In the genomic region with DNA sequence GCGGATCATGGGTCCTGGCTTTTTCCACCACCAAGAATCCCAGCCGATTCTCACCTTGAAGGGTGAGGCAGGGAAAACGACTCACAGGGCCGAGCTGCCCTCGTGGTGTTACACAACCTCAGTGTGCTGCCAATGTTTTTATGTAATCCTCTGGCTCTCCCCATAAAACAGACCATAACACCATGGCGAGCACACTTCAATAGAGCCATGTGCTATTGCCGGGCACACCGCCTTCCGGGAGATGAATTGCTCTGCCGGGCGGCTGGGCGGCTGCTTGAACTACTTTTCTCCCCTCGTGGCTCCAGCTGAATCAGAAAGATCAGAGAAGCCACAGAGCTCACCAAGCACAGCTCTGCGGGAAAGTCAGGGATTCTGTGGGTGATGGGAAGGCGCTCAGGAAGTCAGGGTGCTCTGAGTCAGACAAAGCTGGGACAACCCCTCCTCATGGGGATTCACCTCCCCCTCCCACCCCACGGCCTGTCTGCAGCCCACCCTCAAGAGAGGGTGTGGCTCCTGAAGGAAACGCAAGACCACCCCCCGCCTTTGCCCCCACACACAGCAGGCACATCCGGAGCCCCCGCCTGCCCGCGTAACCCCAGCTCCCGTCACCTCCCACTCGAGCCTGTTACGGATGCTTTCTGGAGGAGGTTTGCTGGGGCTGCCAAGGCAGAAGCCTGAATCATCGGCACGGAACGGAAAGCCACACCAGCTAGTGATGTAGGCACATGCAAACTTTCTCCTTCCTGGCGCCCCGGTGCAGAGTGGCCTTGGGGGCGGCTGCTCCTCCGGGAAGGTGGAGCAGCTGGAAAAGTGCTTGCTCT, we compare ENCODE assay signal across 9 cellular contexts. TPM values are rescaled to one million over a fixed set of nuclear protein-coding genes. Genes with fewer than 3 reads are reported as not detected.
DNase-seq lines count a peak whose midpoint lies in the region; ATAC-seq and TF ChIP-seq lines count a peak whose summit lies in the region.
"Had no signal": no experiment of that assay in that cellular context is flagged by ENCODE, and none has a peak within 500 bp of the region (broad histone marks: within the 10 kb centered on the region; RNA-seq: fewer than 3 reads in every experiment).

No MANE protein-coding gene starts in this region.

- DNase-seq in NCI-H2227 (lab: John Stamatoyannopoulos, UW; ENCODE audit: unreplicated experiment) (peak; percentile 16), NCI-H2227 treated with DMSO at 0.1 percent for 48 hours (lab: John Stamatoyannopoulos, UW) (no peak), fibroblast of the aortic adventitia (ENCODE audit: low read depth) (peak; percentile 87), retinal pigment epithelial cell (ENCODE audit: low read depth) (peak; percentile 45), SJCRH30 (no peak)
- DNase-seq in activated CD8-positive, alpha-beta memory T cell treated with anti-CD3 and anti-CD28 coated beads for 48 hours (ENCODE audit: low read depth in 2 of 3, low spot score in 2 of 3) = peak; percentile 20 to 55 (median 26)
- DNase-seq: CD4-positive, CD25-positive, alpha-beta regulatory T cell had no signal

- no peaks in the 10 kb centered on the region for H3K4me1 ChIP-seq in SJCRH30

- no peaks in the 10 kb centered on the region for H3K9me3 ChIP-seq in SJCRH30 (replicated peaks)

- H3K27ac ChIP-seq in SJCRH30 = no peak overlapping the region

- TF ChIP-seq CTCF in fibroblast of the aortic adventitia (IDR thresholded peaks at IDR 0.05; ENCODE audit: insufficient read depth, low read length) = no peak
- TF ChIP-seq CTCF in retinal pigment epithelial cell (conservative IDR thresholded peaks at IDR 0.05; ENCODE audit: low read depth, low read length) = no peak

- H3K36me3 ChIP-seq in SJCRH30 = no peaks in the 10 kb centered on the region

- H3K4me3 ChIP-seq in fibroblast of the aortic adventitia (ENCODE audit: low read depth, low read length) (peak overlapping the region; percentile 39), retinal pigment epithelial cell (ENCODE audit: low read length) (no peak overlapping the region), SJCRH30 (no peak overlapping the region)

- no peaks in the 10 kb centered on the region for H3K27me3 ChIP-seq in SJCRH30

- ATAC-seq in HG02981 (IDR thresholded peaks at IDR 0.05; ENCODE audit: unreplicated experiment) (no peak), HG03342 (IDR thresholded peaks at IDR 0.05; ENCODE audit: unreplicated experiment) (no peak)

RNA-seq across cellular contexts. Expression of gene GALNT9, which starts 1.8 kb away (rescaled TPM):
- 0.49 TPM in 1 of 2 replicates, not detected in the other for total RNA-seq in fibroblast of the aortic adventitia (ENCODE audit: low replicate concordance)
- 0.08 and 0.36 TPM in 2 replicates for total RNA-seq in SJCRH30 (2014; rRNA removed; shearing (Covaris generic))

Comparison
In these comparisons a context has a peak if more than half of its experiments do, and no peak if none do; other contexts are left out.
1. DNase-seq: peak in NCI-H2227 (single experiment), activated CD8-positive, alpha-beta memory T cell treated with anti-CD3 and anti-CD28 coated beads for 48 hours (3 of 3), fibroblast of the aortic adventitia (single experiment) and retinal pigment epithelial cell (single experiment); none in NCI-H2227 treated with DMSO at 0.1 percent for 48 hours (single experiment) and SJCRH30 (0 of 2).